In the genomic region with DNA sequence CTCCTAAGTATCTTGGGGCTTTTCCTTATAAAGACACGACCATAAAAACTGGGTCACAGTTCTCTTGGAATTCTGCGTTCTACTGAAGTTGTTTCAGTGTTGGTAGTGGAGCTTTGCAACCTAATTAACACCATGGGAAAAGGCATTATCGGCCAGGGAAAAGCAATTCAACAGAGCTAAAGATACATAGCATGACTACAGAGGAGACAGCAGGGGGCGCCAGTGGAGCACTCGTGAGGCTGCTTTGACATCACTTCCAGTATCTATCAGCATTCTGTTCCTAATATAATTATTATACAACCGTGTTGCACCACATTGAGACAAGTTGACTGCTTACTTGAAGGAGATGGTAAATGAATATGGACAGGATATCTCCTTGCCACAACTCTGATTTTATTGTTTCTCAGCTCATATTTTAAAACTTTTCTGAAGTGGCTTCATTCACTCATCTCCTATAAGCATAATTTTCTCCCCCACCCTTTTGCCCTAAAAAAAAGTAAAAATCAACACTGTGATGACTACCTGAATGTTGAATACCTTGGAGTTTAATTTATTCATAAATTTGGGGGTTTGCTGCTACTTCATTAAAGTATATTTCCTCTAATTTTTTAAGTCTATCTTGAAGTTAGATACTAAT, we compare ENCODE assay signal across 8 cellular contexts.
DNase-seq lines count a peak whose midpoint lies in the region; ATAC-seq and TF ChIP-seq lines count a peak whose summit lies in the region.

No MANE protein-coding gene starts in this region.

- no peak overlapping the region for H3K4me3 ChIP-seq in WI38 (ENCODE audit: low read depth, low read length)

- DNase-seq in CD1c-positive myeloid dendritic cell (ENCODE audit: extremely low spot score) (peak; percentile 62), NCI-H1436 (lab: John Stamatoyannopoulos, UW) (peak; percentile 67), iPS-NIHi11 (ENCODE audit: low spot score) (peak; percentile 73), cortex of kidney (lab: John Stamatoyannopoulos, UW) (no peak), germinal center (ENCODE audit: low spot score) (no peak)

- peak; percentile 59 for TF ChIP-seq CTCF in WI38 (IDR thresholded peaks at IDR 0.05; ENCODE audit: low read depth, low read length)

- peak; percentile 64 for ATAC-seq in GM19351 (IDR thresholded peaks at IDR 0.05; ENCODE audit: unreplicated experiment)
- ATAC-seq in HG03469 (IDR thresholded peaks at IDR 0.05; ENCODE audit: unreplicated experiment), result no peak

Comparison
In these comparisons a context has a peak if more than half of its experiments do, and no peak if none do; other contexts are left out.
1. DNase-seq: peak in CD1c-positive myeloid dendritic cell (single experiment), NCI-H1436 (single experiment) and iPS-NIHi11 (single experiment); none in cortex of kidney (single experiment) and germinal center (single experiment).